8 cellular contexts compared by ENCODE assay signal in genomic region chr12:94147377-94147990, GRCh38. TPM values are rescaled to one million over a fixed set of nuclear protein-coding genes. Genes with fewer than 3 reads are reported as not detected.
DNase-seq lines count a peak whose midpoint lies in the region; ATAC-seq and TF ChIP-seq lines count a peak whose summit lies in the region.

No MANE protein-coding gene starts in this region.

- peaks cover 40% of the 10 kb centered on the region for H3K27me3 Mint-ChIP-seq in activated T-cell treated with anti-CD3 and anti-CD28 coated beads, Interleukin-2, amount 50 U/mL, for 72 hours (ENCODE audit: low read depth)
- peaks cover 39% of the 10 kb centered on the region for H3K27me3 Mint-ChIP-seq in activated CD4-positive, alpha-beta memory T cell treated with anti-CD3 and anti-CD28 coated beads, Interleukin-2, amount 10 ng/mL, durations not matched to agents 7 days and 5 days

- H3K4me1 ChIP-seq in right lobe of liver (peaks cover 0 to 36% (median 12%) of the 10 kb centered on the region in 4 donors), thoracic aorta (ENCODE audit: control insufficient read depth in 1 of 2, low read depth in 2 of 2) (peaks cover 0 to 24% of the 10 kb centered on the region in 2 donors)

- POLR2A ChIA-PET in activated CD4-positive, alpha-beta memory T cell treated with anti-CD3 and anti-CD28 coated beads, Interleukin-2, amount 10 ng/mL, durations not matched to agents 7 days and 5 days (lab: Charles Lee), result interaction anchor here (0.7 to 5.5 kb wide), 6 partner anchors 22 to 313 kb away, joined by 3 to 70 read pairs (median 4); no protein-coding TSS in a partner anchor

- H3K36me3 Mint-ChIP-seq in activated T-cell treated with anti-CD3 and anti-CD28 coated beads, Interleukin-2, amount 50 U/mL, for 72 hours (ENCODE audit: insufficient read depth in 2 of 2), result peaks cover 2 to 3% of the 10 kb centered on the region in 2 donors
- peaks cover 14% of the 10 kb centered on the region for H3K36me3 Mint-ChIP-seq in activated CD4-positive, alpha-beta memory T cell treated with anti-CD3 and anti-CD28 coated beads, Interleukin-2, amount 10 ng/mL, durations not matched to agents 7 days and 5 days (ENCODE audit: low read depth)

- H3K27ac ChIP-seq in right lobe of liver (no peak overlapping the region), thoracic aorta (no peak overlapping the region)

- peak overlapping the region; percentile 45 to 55 (median 54) for H3K4me3 ChIP-seq in right lobe of liver
- H3K4me3 ChIP-seq in thoracic aorta, result peak overlapping the region; percentile 77

- CTCF ChIA-PET in activated CD4-positive, alpha-beta memory T cell treated with anti-CD3 and anti-CD28 coated beads, Interleukin-2, amount 10 ng/mL, durations not matched to agents 7 days and 5 days (lab: Charles Lee), result interaction anchor here (1.5 to 1.9 kb wide), 3 partner anchors 45 to 260 kb away, joined by 3 to 5 read pairs (median 5); no protein-coding TSS in a partner anchor

- WGBS in right lobe of liver (ENCODE audit: insufficient coverage, low coverage, low lambda C conversion rate, missing lambda C conversion rate), result 81% methylated on average over 8 of the region's 13 CpGs

- TF ChIP-seq POLR2A in right lobe of liver (IDR thresholded peaks at IDR 0.05), result no peak

- ATAC-seq in activated T-cell treated with anti-CD3 and anti-CD28 coated beads, Interleukin-2, amount 50 U/mL, for 72 hours (replicated peaks in 1 of 2), result no peak
- ATAC-seq in right lobe of liver (no peak), thoracic aorta (ENCODE audit: insufficient number of reproducible peaks, low FRiP score, low read depth) (no peak)

- H3K27ac Mint-ChIP-seq in activated T-cell treated with anti-CD3 and anti-CD28 coated beads, Interleukin-2, amount 50 U/mL, for 72 hours, result no peak overlapping the region
- no peak overlapping the region for H3K27ac Mint-ChIP-seq in activated CD4-positive, alpha-beta memory T cell treated with anti-CD3 and anti-CD28 coated beads, Interleukin-2, amount 10 ng/mL, durations not matched to agents 7 days and 5 days

- DNase-seq in activated T-cell treated with anti-CD3 and anti-CD28 coated beads, Interleukin-2, amount 50 U/mL, for 72 hours, result no peak
- DNase-seq in activated T-cell treated with anti-CD3 and anti-CD28 coated beads, Interleukin-2, amount 50 U/mL, for 1 hour, result no peak
- DNase-seq in activated CD4-positive, alpha-beta memory T cell treated with anti-CD3 and anti-CD28 coated beads, Interleukin-2, amount 10 ng/mL, durations not matched to agents 7 days and 5 days, result no peak
- no peak for DNase-seq in right lobe of liver
- DNase-seq in thoracic aorta (ENCODE audit: low spot score), result no peak
- no peak for DNase-seq in stimulated activated CD4-positive, alpha-beta T cell treated with anti-CD3 and anti-CD28 coated beads, Interleukin-4, amount 100 ng/mL, for 24 hours
- DNase-seq in NAMALWA (ENCODE audit: low spot score), result no peak
- no peak for DNase-seq in NCI-H2081 (lab: John Stamatoyannopoulos, UW)

- intact Hi-C loops in right lobe of liver (cut with DNase I), result loop anchor here (5.0 to 10.0 kb wide), 3 partner anchors 287 to 767 kb away; no protein-coding TSS in a partner anchor

- no peaks in the 10 kb centered on the region for H3K27me3 ChIP-seq in right lobe of liver
- no peaks in the 10 kb centered on the region for H3K27me3 ChIP-seq in thoracic aorta (replicated peaks; ENCODE audit: insufficient read depth)

- H3K36me3 ChIP-seq in right lobe of liver, result no peaks in the 10 kb centered on the region
- no peaks in the 10 kb centered on the region for H3K36me3 ChIP-seq in thoracic aorta

- no peak for TF ChIP-seq CTCF in right lobe of liver (IDR thresholded peaks at IDR 0.05)
- TF ChIP-seq CTCF in thoracic aorta (IDR thresholded peaks at IDR 0.05), result no peak

- peaks cover 19% of the 10 kb centered on the region for H3K4me1 Mint-ChIP-seq in activated T-cell treated with anti-CD3 and anti-CD28 coated beads, Interleukin-2, amount 50 U/mL, for 72 hours (ENCODE audit: low read depth)
- peaks cover 24% of the 10 kb centered on the region for H3K4me1 Mint-ChIP-seq in activated CD4-positive, alpha-beta memory T cell treated with anti-CD3 and anti-CD28 coated beads, Interleukin-2, amount 10 ng/mL, durations not matched to agents 7 days and 5 days

- H3K9me3 Mint-ChIP-seq in activated T-cell treated with anti-CD3 and anti-CD28 coated beads, Interleukin-2, amount 50 U/mL, for 72 hours, result no peaks in the 10 kb centered on the region
- H3K9me3 Mint-ChIP-seq in activated CD4-positive, alpha-beta memory T cell treated with anti-CD3 and anti-CD28 coated beads, Interleukin-2, amount 10 ng/mL, durations not matched to agents 7 days and 5 days, result no peaks in the 10 kb centered on the region

- no peaks in the 10 kb centered on the region for H3K9me3 ChIP-seq in right lobe of liver
- no peaks in the 10 kb centered on the region for H3K9me3 ChIP-seq in thoracic aorta

- H3K4me3 Mint-ChIP-seq in activated T-cell treated with anti-CD3 and anti-CD28 coated beads, Interleukin-2, amount 50 U/mL, for 72 hours, result peak overlapping the region; percentile 91 to 94
- peak overlapping the region; percentile 78 for H3K4me3 Mint-ChIP-seq in activated CD4-positive, alpha-beta memory T cell treated with anti-CD3 and anti-CD28 coated beads, Interleukin-2, amount 10 ng/mL, durations not matched to agents 7 days and 5 days

RNA-seq across cellular contexts. Expression of gene PLXNC1, which starts 0.9 kb away (rescaled TPM):
- 10 to 100 TPM; 11.3 to 14.1 TPM for total RNA-seq in activated T-cell treated with anti-CD3 and anti-CD28 coated beads, Interleukin-2, amount 50 U/mL, for 72 hours
- 10 to 100 TPM; 27.0 to 27.1 TPM for total RNA-seq in activated CD4-positive, alpha-beta memory T cell treated with anti-CD3 and anti-CD28 coated beads, Interleukin-2, amount 10 ng/mL, durations not matched to agents 7 days and 5 days
- total RNA-seq in right lobe of liver (1 to 10 TPM; 1.6 to 7.0 (median 3.5) TPM), thoracic aorta (1 to 10 TPM; 8.5 to 9.2 TPM)
